ENCODE assay signal across 10 cellular contexts in genomic region chr19:53982611-53983010, GRCh38. TPM values are rescaled to one million over a fixed set of nuclear protein-coding genes. Genes with fewer than 3 reads are reported as not detected.
A peak's percentile ranks its signal among the peaks of the same experiment; 100 is the strongest.
DNase-seq lines count a peak whose midpoint lies in the region; ATAC-seq and TF ChIP-seq lines count a peak whose summit lies in the region.
"Had no signal": no experiment of that assay in that cellular context is flagged by ENCODE, and none has a peak within 500 bp of the region (broad histone marks: within the 10 kb centered on the region; RNA-seq: fewer than 3 reads in every experiment).

No MANE protein-coding gene starts in this region.

- no peak overlapping the region for H3K9ac ChIP-seq in trophoblast cell (ENCODE audit: low read length)
- H3K9ac ChIP-seq: parathyroid adenoma had no signal

- no peak overlapping the region for H2AFZ ChIP-seq in trophoblast cell (ENCODE audit: insufficient read depth, low read length, poor library complexity)

- peaks cover 17% of the 10 kb centered on the region for H3K9me3 ChIP-seq in trophoblast cell (ENCODE audit: insufficient read depth, low read depth, low read length)

- H3K9me3 Mint-ChIP-seq in stimulated activated naive CD8-positive, alpha-beta T cell treated with anti-CD3 and anti-CD28 coated beads, Interleukin-15, amount 100 ng/mL, for 72 hours = peaks cover 11 to 13% of the 10 kb centered on the region in 2 donors

- no peaks in the 10 kb centered on the region for H3K36me3 ChIP-seq in trophoblast cell (ENCODE audit: control insufficient read depth in 1 of 2, insufficient read depth in 2 of 2, low read length in 2 of 2)

- no peak overlapping the region for H2BK120ac ChIP-seq in trophoblast cell (ENCODE audit: insufficient read depth, low read length, poor library complexity)

- H3K14ac ChIP-seq in trophoblast cell (ENCODE audit: low read length) = no peak overlapping the region

- H3K27ac Mint-ChIP-seq in stimulated activated naive CD8-positive, alpha-beta T cell treated with anti-CD3 and anti-CD28 coated beads, Interleukin-15, amount 100 ng/mL, for 72 hours = no peak overlapping the region

- no peak overlapping the region for H3K27ac ChIP-seq in trophoblast cell (ENCODE audit: low read depth, low read length)
- H3K27ac ChIP-seq: parathyroid adenoma had no signal

- H3K4ac ChIP-seq in trophoblast cell (ENCODE audit: low read depth, low read length) = no peak overlapping the region

- DNase-seq in EH (ENCODE audit: low read depth) (peak; percentile 27), NCI-H226 (peak; percentile 68), fibroblast of pulmonary artery (ENCODE audit: low read depth) (peak; percentile 55), trophoblast cell (no peak), superior temporal gyrus (ENCODE audit: extremely low spot score) (no peak), NCI-H524 treated with DMSO at 0.1 percent for 48 hours (lab: John Stamatoyannopoulos, UW) (no peak), GOT3 (lab: John Stamatoyannopoulos, UW) (no peak)
- no peak for DNase-seq in stimulated activated naive CD8-positive, alpha-beta T cell treated with anti-CD3 and anti-CD28 coated beads, Interleukin-15, amount 100 ng/mL, for 72 hours
- DNase-seq: activated T-cell treated with anti-CD3 and anti-CD28 coated beads, Interleukin-2, amount 50 U/mL, for 1 hour had no signal

- peaks cover 41% of the 10 kb centered on the region for H3K4me1 Mint-ChIP-seq in stimulated activated naive CD8-positive, alpha-beta T cell treated with anti-CD3 and anti-CD28 coated beads, Interleukin-15, amount 100 ng/mL, for 72 hours

- no peak overlapping the region for H2BK5ac ChIP-seq in trophoblast cell (ENCODE audit: low read depth, low read length, poor library complexity)

- peak overlapping the region; percentile 20 for H3K4me2 ChIP-seq in trophoblast cell (ENCODE audit: low read length)

- ATAC-seq in stimulated activated naive CD8-positive, alpha-beta T cell treated with anti-CD3 and anti-CD28 coated beads, Interleukin-15, amount 100 ng/mL, for 72 hours = no peak

- no peak overlapping the region for H4K12ac ChIP-seq in trophoblast cell (ENCODE audit: low read depth, low read length)

- peaks cover 9 to 10% of the 10 kb centered on the region in 2 experiments for H3K4me1 ChIP-seq in trophoblast cell (ENCODE audit: control insufficient read depth in 1 of 2, insufficient read depth in 2 of 2, low read length in 2 of 2)

- H4K8ac ChIP-seq in trophoblast cell (ENCODE audit: low read depth, low read length) = no peak overlapping the region

- no peaks in the 10 kb centered on the region for H3K79me2 ChIP-seq in trophoblast cell (ENCODE audit: control insufficient read depth, insufficient read depth, low read length, poor library complexity)
- H3K79me2 ChIP-seq: parathyroid adenoma had no signal

- no peak for TF ChIP-seq CTCF in fibroblast of pulmonary artery (IDR thresholded peaks at IDR 0.05; ENCODE audit: low read length, missing control alignments)

- H3K4me3 Mint-ChIP-seq in stimulated activated naive CD8-positive, alpha-beta T cell treated with anti-CD3 and anti-CD28 coated beads, Interleukin-15, amount 100 ng/mL, for 72 hours = no peak overlapping the region

- peaks cover 43% of the 10 kb centered on the region for H3K27me3 Mint-ChIP-seq in stimulated activated naive CD8-positive, alpha-beta T cell treated with anti-CD3 and anti-CD28 coated beads, Interleukin-15, amount 100 ng/mL, for 72 hours

- no peak overlapping the region for H4K91ac ChIP-seq in trophoblast cell (ENCODE audit: low read depth, low read length)

- H3K18ac ChIP-seq in trophoblast cell (ENCODE audit: low read length) = no peak overlapping the region

- peaks cover 27% of the 10 kb centered on the region for H3K27me3 ChIP-seq in trophoblast cell (ENCODE audit: insufficient read depth, low read length)

- H2AK5ac ChIP-seq in trophoblast cell (ENCODE audit: low read length) = no peak overlapping the region

- H2BK12ac ChIP-seq in trophoblast cell (ENCODE audit: low read length) = no peak overlapping the region

- H3K4me3 ChIP-seq in fibroblast of pulmonary artery (replicated peaks; ENCODE audit: low read depth, low read length) = no peak overlapping the region
- no peak overlapping the region for H3K4me3 ChIP-seq in trophoblast cell (ENCODE audit: low read depth, low read length)

- peaks cover 3% of the 10 kb centered on the region for H3K79me1 ChIP-seq in trophoblast cell (ENCODE audit: low read length)

- no peak overlapping the region for H3K23ac ChIP-seq in trophoblast cell (ENCODE audit: low read length)

- WGBS in trophoblast cell (ENCODE audit: extremely low coverage, insufficient coverage, insufficient read length) = no CpG with 5 or more reads among the region's 61 CpGs

RNA-seq across cellular contexts. Expression of gene CACNG6, which starts 8.8 kb away (rescaled TPM):
- polyA plus RNA-seq in trophoblast cell (2013) = 0.03 and 0.04 TPM in 2 replicates

RNA-seq across cellular contexts. Expression of gene CACNG8, which starts 19.9 kb away (rescaled TPM):
- 0.06 and 0.10 TPM in 2 replicates for polyA plus RNA-seq in trophoblast cell (2013)

Comparison
In these comparisons a context has a peak if more than half of its experiments do, and no peak if none do; other contexts are left out.
1. DNase-seq: peak in EH (single experiment), NCI-H226 (single experiment) and fibroblast of pulmonary artery (single experiment); none in trophoblast cell (0 of 2), superior temporal gyrus (single experiment), NCI-H524 treated with DMSO at 0.1 percent for 48 hours (single experiment), GOT3 (single experiment) and stimulated activated naive CD8-positive, alpha-beta T cell treated with anti-CD3 and anti-CD28 coated beads, Interleukin-15, amount 100 ng/mL, for 72 hours (0 of 2).